12 cellular contexts compared by ENCODE assay signal in genomic region chr12:109277899-109278762, GRCh38. TPM values are rescaled to one million over a fixed set of nuclear protein-coding genes. Genes with fewer than 3 reads are reported as not detected.
DNase-seq lines count a peak whose midpoint lies in the region; ATAC-seq, FAIRE-seq and TF ChIP-seq lines count a peak whose summit lies in the region.
"Had no signal": no experiment of that assay in that cellular context is flagged by ENCODE, and none has a peak within 500 bp of the region (broad histone marks: within the 10 kb centered on the region; RNA-seq: fewer than 3 reads in every experiment).

No MANE protein-coding gene starts in this region.

- WGBS in aorta, 2 donors: 42 to 45% methylated on average over 15 of the region's 15 CpGs

- TF ChIP-seq CTCF in left ventricle myocardium inferior (IDR thresholded peaks at IDR 0.05; ENCODE audit: borderline replicate concordance): no peak

- H3K9me3 ChIP-seq in left ventricle myocardium inferior (replicated peaks): no peaks in the 10 kb centered on the region
- H3K9me3 ChIP-seq in aorta (ENCODE audit: control insufficient read depth, low read length): no peaks in the 10 kb centered on the region
- H3K9me3 ChIP-seq: BLaER1 had no signal

- DNase-seq in left ventricle myocardium superior (no peak), left ventricle myocardium inferior (no peak), SK-N-DZ (ENCODE audit: low spot score) (peak; percentile 37), left lobe of liver (ENCODE audit: low spot score) (peak; percentile 59), aorta (peak in 1 of 2 donors; percentile 54), substantia nigra (lab: John Stamatoyannopoulos, UW) (no peak), GM12892 (ENCODE audit: insufficient read length) (no peak)
- DNase-seq in stimulated activated CD8-positive, alpha-beta memory T cell treated with anti-CD3 and anti-CD28 coated beads, Interleukin-4, amount 100 ng/mL, for 48 hours: no peak
- DNase-seq: NCI-H345, T1000 had no signal

- H3K27ac ChIP-seq in left ventricle myocardium inferior (replicated peaks): no peak overlapping the region
- no peak overlapping the region for H3K27ac ChIP-seq in aorta (ENCODE audit: low read depth in 1 of 2, low read length in 2 of 2)
- no peak overlapping the region for H3K27ac ChIP-seq in substantia nigra (ENCODE audit: low read depth, low read length, poor library complexity, severe bottlenecking)
- H3K27ac ChIP-seq: BLaER1 had no signal

- intact Hi-C loops in left ventricle myocardium superior (cut with micrococcal nuclease): no loop called here
- intact Hi-C loops in left ventricle myocardium inferior (cut with micrococcal nuclease): no loop called here
- intact Hi-C loops in aorta (cut with DNase I): no loop called here

- no peak for FAIRE-seq in GM12892 (lab: Jason Lieb, UNC)

- peaks cover 11% of the 10 kb centered on the region for H3K4me1 ChIP-seq in left ventricle myocardium inferior
- H3K4me1 ChIP-seq in aorta (ENCODE audit: control insufficient read depth in 1 of 2, insufficient read depth in 2 of 2, low read length in 2 of 2): no peaks in the 10 kb centered on the region

- H3K27me3 ChIP-seq in left ventricle myocardium inferior (ENCODE audit: low read depth): no peaks in the 10 kb centered on the region
- H3K27me3 ChIP-seq in aorta (ENCODE audit: control insufficient read depth in 1 of 2, insufficient read depth in 2 of 2, low read length in 1 of 2): no peaks in the 10 kb centered on the region
- H3K27me3 ChIP-seq: BLaER1 had no signal

- TF ChIP-seq POLR2A in GM12892 (IDR thresholded peaks at IDR 0.05; ENCODE audit: low read depth, low read length): no peak

- H3K36me3 ChIP-seq in left ventricle myocardium inferior (no peaks in the 10 kb centered on the region), aorta (ENCODE audit: control insufficient read depth in 1 of 2, insufficient read depth in 2 of 2, low read length in 1 of 2) (no peaks in the 10 kb centered on the region)
- H3K36me3 ChIP-seq: BLaER1 had no signal

- H3K4me3 ChIP-seq in left ventricle myocardium inferior: no peak overlapping the region
- no peak overlapping the region for H3K4me3 ChIP-seq in aorta (ENCODE audit: low read length in 2 of 2)
- H3K4me3 ChIP-seq: BLaER1 had no signal

- ATAC-seq in left ventricle myocardium superior: peak; percentile 50
- ATAC-seq in left lobe of liver: peak; percentile 70
- peak; percentile 49 for ATAC-seq in aorta (ENCODE audit: low FRiP score)
- ATAC-seq: stimulated activated memory B cell treated with anti-CD40 and anti-IgM and Interleukin-4, amounts not matched to agents 10 μg/mL and 1 μg/mL and 100 μg/mL, for 72 hours had no signal

RNA-seq across cellular contexts. Expression of gene FOXN4, which starts 31.0 kb away (rescaled TPM):
- total RNA-seq in left ventricle myocardium superior: not detected
- total RNA-seq in left ventricle myocardium inferior: not detected
- 2.2 and 2.6 TPM in 2 replicates for polyA plus RNA-seq in SK-N-DZ (2014; cell fraction: cytosol; rRNA removed)
- polyA plus RNA-seq in SK-N-DZ (2014; cell fraction: nucleus; rRNA removed): 6.3 and 14.1 TPM in 2 replicates
- 0.10 TPM for total RNA-seq in left lobe of liver
- total RNA-seq in aorta: not detected
- not detected for polyA plus RNA-seq in aorta
- not detected for polyA plus RNA-seq in GM12892 (2012; ENCODE audit: missing spikeins)

Comparison
In these comparisons a context has a peak if more than half of its experiments do, and no peak if none do; other contexts are left out.
1. DNase-seq: peak in SK-N-DZ (single experiment) and left lobe of liver (single experiment); none in left ventricle myocardium superior (single experiment), left ventricle myocardium inferior (single experiment), substantia nigra (0 of 49), stimulated activated CD8-positive, alpha-beta memory T cell treated with anti-CD3 and anti-CD28 coated beads, Interleukin-4, amount 100 ng/mL, for 48 hours (single experiment) and GM12892 (single experiment).
2. Peak in every context shown above with its lines, with median percentiles within 50 percentile points of each other: ATAC-seq.